Comparison of ENCODE assay signal across 4 cellular contexts in genomic region chr1:229378035-229378434, GRCh38. TPM values are rescaled to one million over a fixed set of nuclear protein-coding genes. Genes with fewer than 3 reads are reported as not detected.
"Had no signal": no experiment of that assay in that cellular context is flagged by ENCODE, and none has a peak within 500 bp of the region (broad histone marks: within the 10 kb centered on the region; RNA-seq: fewer than 3 reads in every experiment).

No MANE protein-coding gene starts in this region.

RNA-seq across cellular contexts. Expression of gene ACTA1, which starts 55.9 kb away (rescaled TPM):
- total RNA-seq: OCI-LY7, PC-9, RPMI7951, SJSA1 had no signal
